In the genomic region with DNA sequence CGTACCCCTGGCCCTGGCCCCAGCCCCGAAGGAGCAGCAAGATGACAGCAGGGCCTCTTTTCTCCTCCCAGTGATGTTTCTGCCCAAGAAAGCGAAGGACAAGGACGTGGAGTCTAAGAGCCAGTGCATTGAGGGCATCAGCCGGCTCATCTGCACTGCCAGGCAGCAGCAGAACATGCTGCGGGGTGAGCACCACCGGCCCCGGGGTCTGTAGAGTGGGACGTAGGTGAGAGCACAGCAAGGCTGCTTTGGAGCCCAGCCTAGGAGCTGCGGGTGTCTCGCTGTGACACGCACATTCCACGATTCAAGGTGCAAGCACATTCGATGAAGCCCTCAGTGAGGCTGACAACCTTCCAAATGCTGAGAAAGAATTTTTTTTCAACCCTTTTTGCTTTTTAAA, we compare ENCODE assay signal across 27 cellular contexts. TPM values are rescaled to one million over a fixed set of nuclear protein-coding genes. Genes with fewer than 3 reads are reported as not detected.
"Had no signal": no experiment of that assay in that cellular context is flagged by ENCODE, and none has a peak within 500 bp of the region (broad histone marks: within the 10 kb centered on the region; RNA-seq: fewer than 3 reads in every experiment).

No MANE protein-coding gene starts in this region.

- H3K36me3 ChIP-seq: brain microvascular endothelial cell, neutrophil, ovary, thyroid gland had no signal

- H3K27ac ChIP-seq: brain microvascular endothelial cell, gastrocnemius medialis, ovary, stomach, thyroid gland had no signal

- DNase-seq: activated CD4-positive, alpha-beta T cell treated with anti-CD3 and anti-CD28 coated beads for 4 hours; activated CD4-positive, alpha-beta T cell treated with anti-CD3 and anti-CD28 coated beads, Interleukin-2, amount 50 U/mL, for 48 hours; activated CD4-positive, CD25-positive, alpha-beta regulatory T cell; activated CD8-positive, alpha-beta memory T cell treated with anti-CD3 and anti-CD28 coated beads for 24 hours; activated effector memory CD4-positive, alpha-beta T cell treated with anti-CD3 and anti-CD28 coated beads, Interleukin-2, amount 50 U/mL, for 16 hours; activated naive CD4-positive, alpha-beta T cell treated with anti-CD3 and anti-CD28 coated beads, Interleukin-2, amount 10 ng/mL, durations not matched to agents 7 days and 5 days; activated naive CD8-positive, alpha-beta T cell treated with anti-CD3 and anti-CD28 coated beads, Interleukin-2, amount 10 ng/mL, durations not matched to agents 7 days and 5 days; brain microvascular endothelial cell; caudate nucleus; dermis blood vessel endothelial cell; effector CD4-positive, alpha-beta T cell; erythroblast; gastrocnemius medialis; hippocampal formation; stimulated activated CD4-positive, alpha-beta T cell treated with anti-CD3 and anti-CD28 coated beads, Interleukin-15, amount 100 ng/mL, for 24 hours; stimulated activated CD4-positive, alpha-beta T cell treated with anti-CD3 and anti-CD28 coated beads, Interleukin-2, amount 100 ng/mL, for 24 hours; stimulated activated naive B cell treated with anti-CD40 and anti-IgM and Interleukin-4, amounts not matched to agents 10 μg/mL and 1 μg/mL and 100 μg/mL, for 72 hours; stomach; T-cell; thyroid gland had no signal

- ATAC-seq: gastrocnemius medialis; left lobe of liver; mucosa of descending colon; natural killer cell treated with Interleukin-12 subunit alpha and Interleukin-12 subunit beta and Interleukin-15 and Interleukin-18, amount 100 ng/mL, for 72 hours; stimulated activated naive B cell treated with anti-CD40 and anti-IgM and Interleukin-4, amounts not matched to agents 10 μg/mL and 1 μg/mL and 100 μg/mL, for 72 hours; T-cell had no signal

- H3K27me3 ChIP-seq: brain microvascular endothelial cell, gastrocnemius medialis, neutrophil, ovary, stomach, thyroid gland had no signal

- H3K4me3 ChIP-seq: gastrocnemius medialis, mucosa of descending colon, ovary, smooth muscle cell, stomach, thyroid gland had no signal

- H3K9me3 ChIP-seq: gastrocnemius medialis, mucosa of descending colon, neutrophil, ovary, stomach, thyroid gland had no signal

- H3K4me2 ChIP-seq: smooth muscle cell had no signal

RNA-seq across cellular contexts. Expression of a gene that starts 5.2 kb away (rescaled TPM):
- total RNA-seq: gastrocnemius medialis, mesenteric fat pad had no signal
